ENCODE assay signal across 8 cellular contexts in the genomic region with DNA sequence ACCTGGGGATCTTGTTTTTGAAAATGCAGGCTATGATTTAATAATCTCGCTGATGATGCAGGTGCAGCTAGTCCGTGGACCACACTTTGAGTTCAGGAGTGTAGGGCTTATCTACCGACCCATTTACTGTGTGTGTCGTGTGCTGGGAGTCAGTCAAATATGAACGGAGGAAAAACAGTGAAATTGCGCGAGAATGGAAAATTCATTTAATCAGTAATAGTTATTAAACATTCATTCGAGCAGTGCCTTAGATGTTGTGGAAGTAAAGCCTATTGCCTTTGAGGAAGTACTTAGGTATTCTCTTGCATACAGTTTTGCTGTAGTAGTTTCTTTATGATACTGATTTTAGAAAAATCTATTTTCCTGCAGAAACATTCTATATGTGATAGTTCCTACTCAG. TPM values are rescaled to one million over a fixed set of nuclear protein-coding genes. Genes with fewer than 3 reads are reported as not detected.
DNase-seq lines count a peak whose midpoint lies in the region; ATAC-seq and TF ChIP-seq lines count a peak whose summit lies in the region.

No MANE protein-coding gene starts in this region.

- no peaks in the 10 kb centered on the region for H3K36me3 Mint-ChIP-seq in chondrocyte (ENCODE audit: low read depth)
- peaks cover 0 to 11% (median 0%) of the 10 kb centered on the region in 3 donors for H3K36me3 Mint-ChIP-seq in naive thymus-derived CD8-positive, alpha-beta T cell

- H3K4me3 ChIP-seq in BJ (ENCODE audit: low read depth, low read length) = peak overlapping the region; percentile 85

- TF ChIP-seq CTCF in BJ (IDR thresholded peaks at IDR 0.05; ENCODE audit: insufficient read depth, low read depth, low read length) (no peak), chondrocyte (IDR thresholded peaks at IDR 0.05) (no peak)

- H3K36me3 ChIP-seq in BJ (ENCODE audit: control insufficient read depth, insufficient read depth, low read length) (no peaks in the 10 kb centered on the region), KOPT-K1 (ENCODE audit: insufficient read depth, low read length) (no peaks in the 10 kb centered on the region; the same call in 1 of the 2 replicates)

- H3K27me3 Mint-ChIP-seq in chondrocyte (ENCODE audit: low read depth) = no peaks in the 10 kb centered on the region
- no peaks in the 10 kb centered on the region for H3K27me3 Mint-ChIP-seq in naive thymus-derived CD8-positive, alpha-beta T cell

- no peaks in the 10 kb centered on the region for H3K9me3 ChIP-seq in KOPT-K1 (ENCODE audit: insufficient read depth, low read length, poor library complexity, severe bottlenecking)

- no peaks in the 10 kb centered on the region for H3K9me3 Mint-ChIP-seq in chondrocyte (ENCODE audit: low read depth)
- no peaks in the 10 kb centered on the region for H3K9me3 Mint-ChIP-seq in naive thymus-derived CD8-positive, alpha-beta T cell

- CTCF ChIA-PET in BJ (lab: Yijun Ruan, JAX) = interaction anchor here (2.3 kb wide), 1 partner anchor 38 kb away, joined by 4 read pairs; no protein-coding TSS in a partner anchor

- peaks cover 62% of the 10 kb centered on the region for H3K4me1 Mint-ChIP-seq in chondrocyte (ENCODE audit: low read depth)
- H3K4me1 Mint-ChIP-seq in naive thymus-derived CD8-positive, alpha-beta T cell = peaks cover 43 to 70% (median 65%) of the 10 kb centered on the region in 4 donors

- peak overlapping the region; percentile 99 for H3K27ac Mint-ChIP-seq in chondrocyte (ENCODE audit: unreplicated experiment)
- H3K27ac Mint-ChIP-seq in naive thymus-derived CD8-positive, alpha-beta T cell = peak overlapping the region; percentile 92 to 100 (median 97)

- no peaks in the 10 kb centered on the region for H3K27me3 ChIP-seq in BJ (ENCODE audit: control insufficient read depth, insufficient read depth, low read length)

- DNase-seq in BJ (ENCODE audit: low read depth) (no peak), chondrocyte (ENCODE audit: low spot score) (no peak), occipital lobe (lab: John Stamatoyannopoulos, UW) (no peak), OCI-M2 (lab: John Stamatoyannopoulos, UW; ENCODE audit: unreplicated experiment) (no peak), H4 (ENCODE audit: low spot score) (no peak)
- peak in 1 of 10 donors; percentile 11 for DNase-seq in naive thymus-derived CD8-positive, alpha-beta T cell

- no peak for ATAC-seq in naive thymus-derived CD8-positive, alpha-beta T cell
- no peak for ATAC-seq in HG03439 (IDR thresholded peaks at IDR 0.05; ENCODE audit: unreplicated experiment)

- H3K4me3 Mint-ChIP-seq in chondrocyte (ENCODE audit: unreplicated experiment) = peak overlapping the region; percentile 97
- peak overlapping the region; percentile 89 to 99 (median 97) for H3K4me3 Mint-ChIP-seq in naive thymus-derived CD8-positive, alpha-beta T cell

- POLR2A ChIA-PET in BJ (lab: Charles Lee) = no interaction called here
- POLR2A ChIA-PET in naive thymus-derived CD8-positive, alpha-beta T cell (lab: Charles Lee) = interaction anchor here (0.8 to 2.0 kb wide), 4 partner anchors 100 to 439 kb away, joined by 3 to 21 read pairs (median 8); a partner anchor contains a TSS

- peak overlapping the region; percentile 74 for H3K27ac ChIP-seq in KOPT-K1 (ENCODE audit: low read depth, low read length, poor library complexity, severe bottlenecking)

RNA-seq across cellular contexts. Expression of a gene that starts 0.7 kb away (rescaled TPM):
- polyA plus RNA-seq in BJ (2011; rRNA removed) = 4.0 and 6.2 TPM in 2 replicates
- 5.2 and 5.9 TPM in 2 replicates for polyA minus RNA-seq in BJ (2011; rRNA and poly(A)+ RNA removed)
- total RNA-seq in chondrocyte = 12.4 to 14.2 TPM (median 13.8 TPM) in 3 replicates
- 10 to 100 TPM; 12.1 to 13.3 TPM for total RNA-seq in naive thymus-derived CD8-positive, alpha-beta T cell
- polyA plus RNA-seq in naive thymus-derived CD8-positive, alpha-beta T cell = 1 to 10 TPM; 6.4 to 6.9 (median 6.6) TPM
- total RNA-seq in occipital lobe = 47.7 TPM
- 4.1 and 5.7 TPM in 2 replicates for total RNA-seq in H4 (2014; rRNA removed; shearing (Covaris generic))
